ENCODE assay signal across 8 cellular contexts in the genomic region with DNA sequence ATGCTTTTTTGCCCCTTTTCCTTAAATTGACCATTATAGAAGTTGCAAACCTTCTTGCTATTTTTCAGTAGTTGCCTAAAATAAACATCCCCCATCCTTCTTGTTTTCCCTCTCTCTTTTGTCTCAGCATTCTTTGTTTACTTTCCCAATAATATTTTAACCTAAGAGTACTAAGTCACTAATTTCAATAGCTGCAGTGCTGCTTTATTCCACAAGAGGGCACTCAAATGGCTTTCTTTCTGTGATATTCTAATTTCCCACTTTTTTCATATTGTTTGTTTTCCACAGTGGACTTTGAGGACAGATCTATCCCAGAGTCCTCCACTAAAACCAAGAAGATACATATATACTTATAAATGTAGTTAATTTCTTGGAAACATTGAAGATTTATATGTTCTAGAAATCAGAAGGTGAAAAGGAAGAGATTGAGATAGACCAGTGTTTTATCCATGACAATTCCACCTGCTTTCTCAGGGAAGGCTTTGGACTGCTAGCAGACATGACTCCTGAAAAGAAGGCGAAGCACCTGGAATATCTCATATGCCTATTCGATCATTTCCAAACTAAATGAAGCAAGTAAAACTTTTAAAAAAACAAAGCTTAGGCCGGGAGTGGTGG.
A peak's percentile ranks its signal among the peaks of the same experiment; 100 is the strongest.
DNase-seq lines count a peak whose midpoint lies in the region; ATAC-seq and TF ChIP-seq lines count a peak whose summit lies in the region.

No MANE protein-coding gene starts in this region.

- no peak overlapping the region for H3K4me3 ChIP-seq in mammary epithelial cell (replicated peaks in 1 of 3; ENCODE audit: insufficient read depth in 1 of 3, low read depth in 2 of 3, low read length in 3 of 3)
- H3K4me3 ChIP-seq in mucosa of descending colon: no peak overlapping the region

- no peaks in the 10 kb centered on the region for H3K9me3 ChIP-seq in mammary epithelial cell (replicated peaks; ENCODE audit: insufficient read depth, low read length)
- no peaks in the 10 kb centered on the region for H3K9me3 ChIP-seq in mucosa of descending colon

- H3K4me1 ChIP-seq in mammary epithelial cell (ENCODE audit: insufficient read depth, low read length) (no peaks in the 10 kb centered on the region), mucosa of descending colon (ENCODE audit: low read depth) (no peaks in the 10 kb centered on the region)

- 40% methylated on average over 3 of the region's 3 CpGs for WGBS in mammary epithelial cell (ENCODE audit: low coverage, missing lambda C conversion rate)

- H3K79me2 ChIP-seq in mammary epithelial cell (ENCODE audit: insufficient read depth, low read length): no peaks in the 10 kb centered on the region

- DNase-seq in NCI-H2081 (lab: John Stamatoyannopoulos, UW) (peak; percentile 0 to 6), NCI-H2081 treated with DMSO at 0.1 percent for 48 hours (lab: John Stamatoyannopoulos, UW) (no peak), NAMALWA (ENCODE audit: low spot score) (peak; percentile 37), mammary epithelial cell (peak; percentile 9), mucosa of descending colon (peak in 1 of 3 donors; percentile 43), NCI-H2227 treated with DMSO at 0.1 percent for 48 hours (lab: John Stamatoyannopoulos, UW) (no peak)

- ATAC-seq in mucosa of descending colon: no peak
- ATAC-seq in HG03565 (IDR thresholded peaks at IDR 0.05; ENCODE audit: unreplicated experiment): no peak
- no peak for ATAC-seq in HG02938 (IDR thresholded peaks at IDR 0.05; ENCODE audit: unreplicated experiment)

- H2AFZ ChIP-seq in mammary epithelial cell (ENCODE audit: low read depth, low read length): no peak overlapping the region

- peak; percentile 82 to 94 for TF ChIP-seq CTCF in mammary epithelial cell (conservative IDR thresholded peaks at IDR 0.05 in 1 of 2, IDR thresholded peaks at IDR 0.05 in 1 of 2; ENCODE audit: extremely low read depth in 1 of 2, insufficient read depth in 1 of 2, low read depth in 1 of 2, low read length in 2 of 2)
- TF ChIP-seq CTCF in mucosa of descending colon (IDR thresholded peaks at IDR 0.05): peak; percentile 71

- H3K4me2 ChIP-seq in mammary epithelial cell (ENCODE audit: insufficient read depth, low read depth, low read length): no peak overlapping the region

- H3K27me3 ChIP-seq in mammary epithelial cell (ENCODE audit: insufficient read depth, low read length): no peaks in the 10 kb centered on the region

- H3K27ac ChIP-seq in mammary epithelial cell (ENCODE audit: insufficient read depth, low read depth, low read length): no peak overlapping the region

- no peaks in the 10 kb centered on the region for H3K36me3 ChIP-seq in mammary epithelial cell (ENCODE audit: insufficient read depth, low read length)
- no peaks in the 10 kb centered on the region for H3K36me3 ChIP-seq in mucosa of descending colon (ENCODE audit: low read depth)

- H4K20me1 ChIP-seq in mammary epithelial cell (ENCODE audit: insufficient read depth, low read length): no peaks in the 10 kb centered on the region

- no TSS peak for BruUV-seq in mammary epithelial cell (replicated peaks; lab: Mats Ljungman, UMichigan)

- dilution Hi-C loops in mammary epithelial cell (cut with HindIII; ENCODE audit: low sequenced_read_pairs): loop anchor here (25.0 kb wide), 1 partner anchor 218 kb away; no protein-coding TSS in a partner anchor

- in situ Hi-C loops in mammary epithelial cell (cut with MboI; ENCODE audit: low sequenced_read_pairs in 2 of 2): loop anchor here in 1 of 2 donors (10.0 kb wide), 1 partner anchor 150 kb away; no protein-coding TSS in a partner anchor

- intact Hi-C loops in mammary epithelial cell (cut with micrococcal nuclease) (loop anchor here (1.0 to 10.0 kb wide), 4 partner anchors 28 to 360 kb away; no protein-coding TSS in a partner anchor), mucosa of descending colon (cut with DNase I, micrococcal nuclease) (no loop called here)

- no peak overlapping the region for H3K9ac ChIP-seq in mammary epithelial cell (ENCODE audit: insufficient read depth, low read length)

- CTCF ChIA-PET in mammary epithelial cell (lab: Charles Lee; ENCODE audit: low non-redundant PET): no interaction called here

Comparison
In these comparisons a context has a peak if more than half of its experiments do, and no peak if none do; other contexts are left out.
1. DNase-seq: peak in NCI-H2081 (2 of 2), NAMALWA (single experiment) and mammary epithelial cell (single experiment); none in NCI-H2081 treated with DMSO at 0.1 percent for 48 hours (single experiment) and NCI-H2227 treated with DMSO at 0.1 percent for 48 hours (single experiment).